29 cellular contexts compared by ENCODE assay signal in the genomic region with DNA sequence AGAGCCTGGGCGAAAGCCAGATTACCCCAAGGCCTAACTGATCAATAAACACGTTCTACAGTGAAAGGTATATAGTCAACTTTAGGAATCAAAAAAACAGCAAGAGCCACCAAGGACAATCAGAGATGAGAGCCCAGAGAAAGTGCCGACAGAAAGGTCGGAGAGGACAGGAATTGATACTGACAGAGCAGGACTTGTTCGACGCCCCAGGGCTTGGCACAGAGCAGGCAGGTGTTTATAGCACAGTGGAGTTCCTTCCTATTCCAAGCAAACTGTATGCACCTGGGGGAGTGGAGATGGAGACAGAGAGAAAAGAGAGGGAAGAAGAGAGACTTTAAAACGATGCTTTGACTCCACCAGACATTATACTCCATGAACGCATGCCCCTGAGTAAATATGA. TPM values are rescaled to one million over a fixed set of nuclear protein-coding genes. Genes with fewer than 3 reads are reported as not detected.
DNase-seq lines count a peak whose midpoint lies in the region; ATAC-seq and TF ChIP-seq lines count a peak whose summit lies in the region.
"Had no signal": no experiment of that assay in that cellular context is flagged by ENCODE, and none has a peak within 500 bp of the region (broad histone marks: within the 10 kb centered on the region; RNA-seq: fewer than 3 reads in every experiment).

No MANE protein-coding gene starts in this region.

- H3K36me3 ChIP-seq in cardiac muscle cell (no peaks in the 10 kb centered on the region), uterus (no peaks in the 10 kb centered on the region), MG63 (no peaks in the 10 kb centered on the region)
- H3K36me3 ChIP-seq: right lobe of liver, SJSA1 had no signal

- H3K27ac ChIP-seq in cardiac muscle cell (peak overlapping the region; percentile 96), uterus (peak overlapping the region; percentile 86 to 91)
- H3K27ac ChIP-seq: KMS-11, SJSA1 had no signal

- H3K4me1 ChIP-seq in cardiac muscle cell (ENCODE audit: low read depth): peaks cover 75% of the 10 kb centered on the region
- peaks cover 43 to 52% of the 10 kb centered on the region in 2 donors for H3K4me1 ChIP-seq in uterus
- H3K4me1 ChIP-seq: right lobe of liver had no signal

- H3K4me1 Mint-ChIP-seq in progenitor cell of endocrine pancreas (ENCODE audit: low read depth): peaks cover 66% of the 10 kb centered on the region
- H3K4me1 Mint-ChIP-seq: CD8-positive, alpha-beta memory T cell; naive thymus-derived CD8-positive, alpha-beta T cell had no signal

- no peaks in the 10 kb centered on the region for H3K27me3 Mint-ChIP-seq in progenitor cell of endocrine pancreas
- H3K27me3 Mint-ChIP-seq: dendritic cell treated with granulocyte-macrophage colony-stimulating factor and Interleukin-4, amounts not matched to agents 40 ng/mL and 50 ng/mL, for 4 days; stimulated activated naive CD8-positive, alpha-beta T cell treated with anti-CD3 and anti-CD28 coated beads, Interleukin-15, Interleukin-2, amounts not matched to agents 100 ng/mL and 50 ng/mL, for 24 hours had no signal

- H3K27ac Mint-ChIP-seq in progenitor cell of endocrine pancreas: peak overlapping the region; percentile 92
- H3K27ac Mint-ChIP-seq: activated T-cell treated with anti-CD3 and anti-CD28 coated beads, Interleukin-2, amount 50 U/mL, for 24 hours; CD8-positive, alpha-beta memory T cell; dendritic cell treated with granulocyte-macrophage colony-stimulating factor and Interleukin-4, amounts not matched to agents 40 ng/mL and 50 ng/mL, for 4 days; naive thymus-derived CD8-positive, alpha-beta T cell; stimulated activated naive CD8-positive, alpha-beta T cell treated with anti-CD3 and anti-CD28 coated beads, Interleukin-15, Interleukin-2, amounts not matched to agents 100 ng/mL and 50 ng/mL, for 24 hours had no signal

- no peak for DNase-seq in cardiac muscle cell (ENCODE audit: low read depth in 1 of 2, low spot score in 1 of 2)
- no peak for DNase-seq in cardiac septum (ENCODE audit: low spot score)
- DNase-seq in progenitor cell of endocrine pancreas (ENCODE audit: low spot score, unreplicated experiment): no peak
- no peak for DNase-seq in uterus
- no peak for DNase-seq in NCI-H1105 (lab: John Stamatoyannopoulos, UW)
- DNase-seq in COLO829 (ENCODE audit: low spot score): no peak
- DNase-seq in MG63: no peak
- DNase-seq: activated CD8-positive, alpha-beta memory T cell treated with anti-CD3 and anti-CD28 coated beads for 24 hours; activated gamma-delta T cell treated with Interleukin-2 at 50 U/mL for 16 hours; activated T-cell treated with anti-CD3 and anti-CD28 coated beads, Interleukin-2, amount 50 U/mL, for 24 hours; AML-193; CD8-positive, alpha-beta memory T cell; GDM1; head of caudate nucleus; left colon; mesendoderm; naive thymus-derived CD8-positive, alpha-beta T cell; NCI-H187 treated with DMSO at 0.1 percent for 48 hours; NCI-H526 treated with DMSO at 0.1 percent for 48 hours; right lobe of liver; stimulated activated CD4-positive, alpha-beta T cell treated with anti-CD3 and anti-CD28 coated beads, Interleukin-15, amount 100 ng/mL, for 24 hours; T-helper 1 cell; trophoblast cell had no signal

- H3K36me3 Mint-ChIP-seq in progenitor cell of endocrine pancreas (ENCODE audit: insufficient read depth): no peaks in the 10 kb centered on the region
- H3K36me3 Mint-ChIP-seq: CD8-positive, alpha-beta memory T cell; naive thymus-derived CD8-positive, alpha-beta T cell had no signal

- TF ChIP-seq POLR2A in uterus (IDR thresholded peaks at IDR 0.05): no peak

- no peak overlapping the region for H3K4me3 Mint-ChIP-seq in progenitor cell of endocrine pancreas (ENCODE audit: low read depth)
- H3K4me3 Mint-ChIP-seq: activated T-cell treated with anti-CD3 and anti-CD28 coated beads, Interleukin-2, amount 50 U/mL, for 24 hours; CD8-positive, alpha-beta memory T cell; dendritic cell treated with granulocyte-macrophage colony-stimulating factor and Interleukin-4, amounts not matched to agents 40 ng/mL and 50 ng/mL, for 4 days; naive thymus-derived CD8-positive, alpha-beta T cell; stimulated activated naive CD8-positive, alpha-beta T cell treated with anti-CD3 and anti-CD28 coated beads, Interleukin-15, Interleukin-2, amounts not matched to agents 100 ng/mL and 50 ng/mL, for 24 hours had no signal

- H3K27me3 ChIP-seq in cardiac muscle cell (no peaks in the 10 kb centered on the region), uterus (no peaks in the 10 kb centered on the region), MG63 (no peaks in the 10 kb centered on the region)
- H3K27me3 ChIP-seq: right lobe of liver, SJSA1 had no signal

- TF ChIP-seq CTCF in cardiac muscle cell (IDR thresholded peaks at IDR 0.05; ENCODE audit: low read depth, low read length) (no peak), progenitor cell of endocrine pancreas (IDR thresholded peaks at IDR 0.05; ENCODE audit: unreplicated experiment) (no peak), uterus (IDR thresholded peaks at IDR 0.05) (no peak)

- intact Hi-C loops in cardiac septum (cut with DNase I): no loop called here
- intact Hi-C loops in uterus (cut with DNase I; ENCODE audit: low total_unique reads): no loop called here

- H3K9me3 ChIP-seq in cardiac muscle cell (ENCODE audit: low read depth): no peaks in the 10 kb centered on the region
- H3K9me3 ChIP-seq in uterus: no peaks in the 10 kb centered on the region
- no peaks in the 10 kb centered on the region for H3K9me3 ChIP-seq in MG63
- H3K9me3 ChIP-seq: right lobe of liver, SJSA1 had no signal

- no peaks in the 10 kb centered on the region for H3K9me3 Mint-ChIP-seq in progenitor cell of endocrine pancreas (ENCODE audit: low read depth)
- H3K9me3 Mint-ChIP-seq: activated T-cell treated with anti-CD3 and anti-CD28 coated beads, Interleukin-2, amount 50 U/mL, for 24 hours; CD8-positive, alpha-beta memory T cell; dendritic cell treated with granulocyte-macrophage colony-stimulating factor and Interleukin-4, amounts not matched to agents 40 ng/mL and 50 ng/mL, for 4 days; naive thymus-derived CD8-positive, alpha-beta T cell; stimulated activated naive CD8-positive, alpha-beta T cell treated with anti-CD3 and anti-CD28 coated beads, Interleukin-15, Interleukin-2, amounts not matched to agents 100 ng/mL and 50 ng/mL, for 24 hours had no signal

- H3K4me3 ChIP-seq in cardiac muscle cell (no peak overlapping the region), uterus (no peak overlapping the region), MG63 (no peak overlapping the region)
- H3K4me3 ChIP-seq: right lobe of liver, SJSA1 had no signal

- peak; percentile 49 for ATAC-seq in esophagus mucosa
- ATAC-seq: activated CD4-positive, CD25-positive, alpha-beta regulatory T cell treated with anti-CD3 and anti-CD28 coated beads, Interleukin-2, amount 50 U/mL, for 24 hours; left colon; naive thymus-derived CD8-positive, alpha-beta T cell; right lobe of liver had no signal

RNA-seq across cellular contexts. Expression of a gene that starts 39.5 kb away (rescaled TPM):
- total RNA-seq in cardiac muscle cell: 51.7 and 90.7 TPM in 2 replicates
- polyA plus RNA-seq in cardiac muscle cell: 52.1 and 81.4 TPM in 2 replicates
- total RNA-seq in cardiac septum: 212 TPM
- total RNA-seq in esophagus mucosa: 91.9 TPM
- 29.5 and 30.0 TPM in 2 replicates for total RNA-seq in progenitor cell of endocrine pancreas
- 10 to 100 TPM; 19.7 to 55.2 (median 25.5) TPM for total RNA-seq in uterus
- 12.7 and 16.0 TPM in 2 replicates for total RNA-seq in MG63 (2014; rRNA removed; shearing (Covaris generic); ENCODE audit: low replicate concordance)
- total RNA-seq: CD8-positive, alpha-beta memory T cell; naive thymus-derived CD8-positive, alpha-beta T cell had no signal
- polyA plus RNA-seq: CD8-positive, alpha-beta memory T cell; naive thymus-derived CD8-positive, alpha-beta T cell had no signal
